13 cellular contexts compared by ENCODE assay signal in the genomic region with DNA sequence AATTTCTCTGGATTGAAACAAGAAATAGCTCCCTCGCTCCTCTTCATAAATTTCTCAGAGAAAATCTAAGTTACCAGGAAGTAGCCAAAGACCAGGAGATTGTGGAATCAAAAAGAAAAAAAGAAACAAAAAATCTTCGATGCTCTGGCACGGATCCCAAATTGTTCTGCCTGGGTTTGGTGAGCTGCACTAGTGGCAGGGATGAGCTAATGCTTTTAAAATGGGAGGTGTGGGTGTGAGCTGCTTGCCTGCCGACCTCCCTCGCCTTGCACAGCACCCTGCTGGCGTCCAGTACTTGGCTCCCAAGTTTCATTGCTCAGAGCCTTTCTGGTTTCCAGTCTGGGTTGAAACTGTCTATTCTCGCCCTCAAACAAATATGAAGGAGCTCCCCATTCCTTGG. TPM values are rescaled to one million over a fixed set of nuclear protein-coding genes. Genes with fewer than 3 reads are reported as not detected.
DNase-seq lines count a peak whose midpoint lies in the region; ATAC-seq, FAIRE-seq and TF ChIP-seq lines count a peak whose summit lies in the region.
"Had no signal": no experiment of that assay in that cellular context is flagged by ENCODE, and none has a peak within 500 bp of the region (broad histone marks: within the 10 kb centered on the region; RNA-seq: fewer than 3 reads in every experiment).

No MANE protein-coding gene starts in this region.

- TF ChIP-seq CTCF in BJ (IDR thresholded peaks at IDR 0.05; ENCODE audit: insufficient read depth, low read depth, low read length) (0 out of 2 replicates have a peak, but pooled peaks have one; percentile 9), astrocyte (IDR thresholded peaks at IDR 0.05; ENCODE audit: insufficient read depth, low read depth, low read length) (no peak)

- H3K4me1 Mint-ChIP-seq in astrocyte (ENCODE audit: low read depth, unreplicated experiment), result peaks cover 29% of the 10 kb centered on the region

- H4K20me1 ChIP-seq in astrocyte (ENCODE audit: insufficient read depth, low read length), result peaks cover 61% of the 10 kb centered on the region

- intact Hi-C loops in left ventricle myocardium superior (cut with micrococcal nuclease) (no loop called here), sciatic nerve (cut with DNase I) (loop anchor here (5.0 kb wide), 1 partner anchor 183 kb away; no protein-coding TSS in a partner anchor)

- peaks cover 30% of the 10 kb centered on the region for H3K4me1 ChIP-seq in astrocyte (ENCODE audit: insufficient read depth, low read length)

- ATAC-seq in left ventricle myocardium superior (peak; percentile 40), sciatic nerve (peak; percentile 27), HG02840 (IDR thresholded peaks at IDR 0.05; ENCODE audit: low FRiP score, unreplicated experiment) (no peak)

- H3K27ac Mint-ChIP-seq in astrocyte (ENCODE audit: unreplicated experiment), result peak overlapping the region; percentile 59

- H3K79me2 ChIP-seq in astrocyte (ENCODE audit: insufficient read depth, low read length), result peaks cover 72% of the 10 kb centered on the region

- no peaks in the 10 kb centered on the region for H3K9me3 ChIP-seq in astrocyte (ENCODE audit: insufficient read depth, low read depth, low read length)

- H3K4me3 Mint-ChIP-seq in astrocyte (ENCODE audit: unreplicated experiment), result peak overlapping the region; percentile 96

- no peak for DNase-seq in BJ (ENCODE audit: low read depth)
- DNase-seq in astrocyte (ENCODE audit: low read depth), result peak; percentile 80
- peak; percentile 36 for DNase-seq in left ventricle myocardium superior
- DNase-seq in sciatic nerve (ENCODE audit: low spot score), result no peak
- DNase-seq in NCI-H1694 (lab: John Stamatoyannopoulos, UW), result no peak
- no peak for DNase-seq in NCI-H1105 treated with DMSO at 0.1 percent for 48 hours (lab: John Stamatoyannopoulos, UW)
- no peak for DNase-seq in putamen (ENCODE audit: low spot score)
- DNase-seq: activated effector memory CD4-positive, alpha-beta T cell treated with anti-CD3 and anti-CD28 coated beads, Interleukin-2, amount 50 U/mL, for 16 hours; NCI-H510A; stimulated activated CD8-positive, alpha-beta memory T cell treated with anti-CD3 and anti-CD28 coated beads, Interleukin-4, amount 100 ng/mL, for 48 hours had no signal

- peaks cover 9% of the 10 kb centered on the region for H3K36me3 Mint-ChIP-seq in astrocyte (ENCODE audit: low read depth, unreplicated experiment)

- peak overlapping the region; percentile 85 for H3K9ac ChIP-seq in astrocyte (ENCODE audit: low read length)

- peak overlapping the region; percentile 78 for H3K27ac ChIP-seq in astrocyte (ENCODE audit: low read depth, low read length)
- H3K27ac ChIP-seq: foreskin keratinocyte had no signal

- POLR2A ChIA-PET in BJ (lab: Charles Lee), result interaction anchor here (0.8 to 1.4 kb wide), 3 partner anchors 102 to 178 kb away, joined by 3 to 5 read pairs (median 3); no protein-coding TSS in a partner anchor

- H3K27me3 ChIP-seq in BJ (ENCODE audit: control insufficient read depth, insufficient read depth, low read length) (no peaks in the 10 kb centered on the region), astrocyte (ENCODE audit: insufficient read depth, low read length) (no peaks in the 10 kb centered on the region)
- H3K27me3 ChIP-seq: foreskin keratinocyte had no signal

- H3K27me3 Mint-ChIP-seq in astrocyte (ENCODE audit: low read depth, unreplicated experiment), result peaks cover 6% of the 10 kb centered on the region

- peaks cover 7% of the 10 kb centered on the region for H3K36me3 ChIP-seq in BJ (ENCODE audit: control insufficient read depth, insufficient read depth, low read length)
- peaks cover 4% of the 10 kb centered on the region for H3K36me3 ChIP-seq in astrocyte (ENCODE audit: insufficient read depth, low read length)

- H3K4me3 ChIP-seq in BJ (ENCODE audit: low read depth, low read length) (peak overlapping the region; percentile 96), astrocyte (ENCODE audit: insufficient read depth, low read depth, low read length) (peak overlapping the region; percentile 78)

- no peaks in the 10 kb centered on the region for H3K9me3 Mint-ChIP-seq in astrocyte (ENCODE audit: unreplicated experiment)

- H2AFZ ChIP-seq in astrocyte (ENCODE audit: low read depth, low read length), result no peak overlapping the region

- peak overlapping the region; percentile 85 for H3K4me2 ChIP-seq in astrocyte (ENCODE audit: low read length)

- peak; percentile 86 for FAIRE-seq in astrocyte (lab: Jason Lieb, UNC)
- FAIRE-seq: GM18507 had no signal

- CTCF ChIA-PET in BJ (lab: Yijun Ruan, JAX), result interaction anchor here (0.7 to 12.8 kb wide), 9 partner anchors 9 to 274 kb away, joined by 3 to 266 read pairs (median 6); no protein-coding TSS in a partner anchor

RNA-seq across cellular contexts. Expression of gene TIMP3, which starts 2.5 kb away (rescaled TPM):
- polyA plus RNA-seq in BJ (2011; rRNA removed), result 544 and 558 TPM in 2 replicates
- polyA minus RNA-seq in BJ (2011; rRNA and poly(A)+ RNA removed), result 271 and 326 TPM in 2 replicates
- 145 and 158 TPM in 2 replicates for total RNA-seq in astrocyte
- 256 TPM for total RNA-seq in left ventricle myocardium superior
- 560 TPM for total RNA-seq in sciatic nerve

Comparison
In these comparisons a context has a peak if more than half of its experiments do, and no peak if none do; other contexts are left out.
1. DNase-seq: peak in astrocyte (single experiment) and left ventricle myocardium superior (single experiment); none in BJ (single experiment), sciatic nerve (single experiment), NCI-H1694 (single experiment), NCI-H1105 treated with DMSO at 0.1 percent for 48 hours (single experiment) and putamen (single experiment).